Comparison of ENCODE assay signal across 9 cellular contexts in genomic region chr1:67724928-67725560, GRCh38. TPM values are rescaled to one million over a fixed set of nuclear protein-coding genes. Genes with fewer than 3 reads are reported as not detected.
DNase-seq lines count a peak whose midpoint lies in the region; ATAC-seq and TF ChIP-seq lines count a peak whose summit lies in the region.
"Had no signal": no experiment of that assay in that cellular context is flagged by ENCODE, and none has a peak within 500 bp of the region (broad histone marks: within the 10 kb centered on the region; RNA-seq: fewer than 3 reads in every experiment).

No MANE protein-coding gene starts in this region.

- no peak for DNase-seq in WERI-Rb-1
- DNase-seq in heart right ventricle = peak in 1 of 2 donors; percentile 87
- DNase-seq in stomach = peak; percentile 52
- DNase-seq in activated naive CD4-positive, alpha-beta T cell treated with Interleukin-2 at 50 U/mL for 16 hours = no peak
- no peak for DNase-seq in activated CD8-positive, alpha-beta T cell treated with anti-CD3 and anti-CD28 coated beads, Interleukin-2, amount 10 ng/mL, durations not matched to agents 7 days and 5 days
- no peak for DNase-seq in islet precursor cell
- DNase-seq in T-cell = no peak
- DNase-seq: occipital lobe had no signal

- no peaks in the 10 kb centered on the region for H3K27me3 Mint-ChIP-seq in activated CD8-positive, alpha-beta T cell treated with anti-CD3 and anti-CD28 coated beads, Interleukin-2, amount 10 ng/mL, durations not matched to agents 7 days and 5 days (ENCODE audit: low read depth)
- peaks cover 2 to 3% of the 10 kb centered on the region in 2 donors for H3K27me3 Mint-ChIP-seq in T-cell

- H3K27me3 ChIP-seq in WERI-Rb-1 (ENCODE audit: insufficient read depth, low read depth, severe bottlenecking) (no peaks in the 10 kb centered on the region), heart right ventricle (no peaks in the 10 kb centered on the region), stomach (no peaks in the 10 kb centered on the region)

- no peak overlapping the region for H3K27ac Mint-ChIP-seq in activated CD8-positive, alpha-beta T cell treated with anti-CD3 and anti-CD28 coated beads, Interleukin-2, amount 10 ng/mL, durations not matched to agents 7 days and 5 days
- no peak overlapping the region for H3K27ac Mint-ChIP-seq in T-cell

- TF ChIP-seq EP300 in Ishikawa (IDR thresholded peaks at IDR 0.05; ENCODE audit: borderline replicate concordance) (no peak), stomach (IDR thresholded peaks at IDR 0.05) (no peak)

- intact Hi-C loops in heart right ventricle (cut with DNase I) (loop anchor here in 2 of 10 donors (2.0 to 5.0 kb wide), 2 partner anchors 38 kb away; partner anchors contain the start of gene GADD45A (in 1 of the 2)), stomach (cut with DNase I; ENCODE audit: low total_unique reads) (no loop called here)

- no peaks in the 10 kb centered on the region for H3K36me3 Mint-ChIP-seq in activated CD8-positive, alpha-beta T cell treated with anti-CD3 and anti-CD28 coated beads, Interleukin-2, amount 10 ng/mL, durations not matched to agents 7 days and 5 days (ENCODE audit: low read depth)
- no peaks in the 10 kb centered on the region for H3K36me3 Mint-ChIP-seq in T-cell

- H3K27ac ChIP-seq in WERI-Rb-1 = peak overlapping the region; percentile 23; the same call in 1 of the 2 replicates
- H3K27ac ChIP-seq in heart right ventricle = peak overlapping the region; percentile 4 to 84 (median 70)
- H3K27ac ChIP-seq in stomach = peak overlapping the region in 4 of 5 donors; percentile 35 to 75 (median 62)

- TF ChIP-seq CTCF in WERI-Rb-1 (IDR thresholded peaks at IDR 0.05; ENCODE audit: low read depth, low read length) = no peak
- TF ChIP-seq CTCF in heart right ventricle (IDR thresholded peaks at IDR 0.05) = no peak
- TF ChIP-seq CTCF in stomach (IDR thresholded peaks at IDR 0.05) = no peak

- TF ChIP-seq POLR2A in stomach (IDR thresholded peaks at IDR 0.05) = no peak

- ATAC-seq in heart right ventricle = peak; percentile 65 to 93 (median 84)
- no peak for ATAC-seq in activated CD8-positive, alpha-beta T cell treated with anti-CD3 and anti-CD28 coated beads, Interleukin-2, amount 10 ng/mL, durations not matched to agents 7 days and 5 days
- ATAC-seq in T-cell (replicated peaks in 1 of 4) = no peak

- TF ChIP-seq RAD21 in Ishikawa (IDR thresholded peaks at IDR 0.05; ENCODE audit: low read depth) = no peak

- H3K4me3 ChIP-seq in WERI-Rb-1 (ENCODE audit: low read depth, low read length) (no peak overlapping the region), heart right ventricle (no peak overlapping the region), stomach (no peak overlapping the region)

- H3K36me3 ChIP-seq in WERI-Rb-1 = no peaks in the 10 kb centered on the region
- H3K36me3 ChIP-seq in heart right ventricle = no peaks in the 10 kb centered on the region
- no peaks in the 10 kb centered on the region for H3K36me3 ChIP-seq in stomach

- WGBS in heart right ventricle, 2 donors = 27 to 28% methylated on average over 3 of the region's 3 CpGs
- 42 to 52% (median 47%) methylated on average over 3 of the region's 3 CpGs for WGBS in stomach, 5 donors

- H3K9me3 ChIP-seq in WERI-Rb-1 (ENCODE audit: severe bottlenecking) (no peaks in the 10 kb centered on the region), heart right ventricle (no peaks in the 10 kb centered on the region), stomach (no peaks in the 10 kb centered on the region)

- H3K4me1 ChIP-seq in heart right ventricle = peaks cover 9 to 64% (median 43%) of the 10 kb centered on the region in 9 donors
- H3K4me1 ChIP-seq in stomach = peaks cover 47 to 66% (median 55%) of the 10 kb centered on the region in 4 donors

- no peaks in the 10 kb centered on the region for H3K9me3 Mint-ChIP-seq in activated CD8-positive, alpha-beta T cell treated with anti-CD3 and anti-CD28 coated beads, Interleukin-2, amount 10 ng/mL, durations not matched to agents 7 days and 5 days (ENCODE audit: insufficient read depth)
- H3K9me3 Mint-ChIP-seq in T-cell = no peaks in the 10 kb centered on the region

- POLR2A ChIA-PET in activated CD8-positive, alpha-beta T cell treated with anti-CD3 and anti-CD28 coated beads, Interleukin-2, amount 10 ng/mL, durations not matched to agents 7 days and 5 days (lab: Charles Lee) = no interaction called here
- POLR2A ChIA-PET in T-cell (lab: Charles Lee) = no interaction called here

- H3K4me3 Mint-ChIP-seq in activated CD8-positive, alpha-beta T cell treated with anti-CD3 and anti-CD28 coated beads, Interleukin-2, amount 10 ng/mL, durations not matched to agents 7 days and 5 days = no peak overlapping the region
- H3K4me3 Mint-ChIP-seq in T-cell = no peak overlapping the region

- CTCF ChIA-PET in activated CD8-positive, alpha-beta T cell treated with anti-CD3 and anti-CD28 coated beads, Interleukin-2, amount 10 ng/mL, durations not matched to agents 7 days and 5 days (lab: Charles Lee) = no interaction called here
- CTCF ChIA-PET in T-cell (lab: Charles Lee) = no interaction called here

- peaks cover 8% of the 10 kb centered on the region for H3K4me1 Mint-ChIP-seq in activated CD8-positive, alpha-beta T cell treated with anti-CD3 and anti-CD28 coated beads, Interleukin-2, amount 10 ng/mL, durations not matched to agents 7 days and 5 days (ENCODE audit: low read depth)
- H3K4me1 Mint-ChIP-seq in T-cell = no peaks in the 10 kb centered on the region

TF ChIP-seq in Ishikawa, 13 proteins besides CTCF, POLR2A, EP300 and RAD21:
- TF ChIP-seq FOXM1 (IDR thresholded peaks at IDR 0.05; ENCODE audit: borderline replicate concordance, low read depth) (no peak), NFIC (IDR thresholded peaks at IDR 0.05) (peak; percentile 59)

RNA-seq across cellular contexts. Expression of gene GADD45A, which starts 40.0 kb away (rescaled TPM):
- total RNA-seq in heart right ventricle (100 to 1,000 TPM in 4 of 10 donors, 10 to 100 TPM in 6; 26.2 to 148 (median 72.7) TPM), stomach (10 to 100 TPM in 4 of 5 donors, 1 to 10 TPM in 1; 4.7 to 63.8 (median 37.5) TPM), T-cell (10 to 100 TPM; 16.0 to 85.8 (median 21.9) TPM)
- polyA plus RNA-seq in heart right ventricle (10 to 100 TPM; 40.6 to 41.4 TPM), stomach (10 to 100 TPM; 31.6 to 84.8 (median 39.4) TPM)
- total RNA-seq in activated CD8-positive, alpha-beta T cell treated with anti-CD3 and anti-CD28 coated beads, Interleukin-2, amount 10 ng/mL, durations not matched to agents 7 days and 5 days = 10 to 100 TPM; 17.9 to 21.7 TPM

Comparison
In these comparisons a context has a peak if more than half of its experiments do, and no peak if none do; other contexts are left out.
1. ATAC-seq: peak in heart right ventricle (8 of 8); none in activated CD8-positive, alpha-beta T cell treated with anti-CD3 and anti-CD28 coated beads, Interleukin-2, amount 10 ng/mL, durations not matched to agents 7 days and 5 days (single experiment) and T-cell (0 of 4).
2. Peak in every context shown above with its lines, with median percentiles within 50 percentile points of each other: H3K27ac ChIP-seq.